Comparison of ENCODE assay signal across 16 cellular contexts in the genomic region with DNA sequence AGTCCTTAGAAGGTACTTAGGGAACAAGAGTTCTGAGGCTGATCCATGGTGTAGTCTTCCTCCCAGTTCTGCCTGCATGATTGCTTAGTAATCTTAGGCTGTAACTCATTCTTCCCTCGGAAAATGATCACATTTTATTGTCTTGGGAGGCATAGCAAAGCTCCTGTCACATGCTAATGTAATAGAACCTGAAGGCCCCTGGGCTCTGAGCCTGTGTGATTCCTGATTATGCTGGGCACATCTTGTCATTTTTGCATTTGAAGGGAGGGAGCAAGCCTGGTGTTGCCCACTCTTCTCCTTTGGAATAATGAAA.
"Had no signal": no experiment of that assay in that cellular context is flagged by ENCODE, and none has a peak within 500 bp of the region (broad histone marks: within the 10 kb centered on the region; RNA-seq: fewer than 3 reads in every experiment).

No MANE protein-coding gene starts in this region.

- H3K9me3 Mint-ChIP-seq: activated T-helper 17 cell treated with anti-CD3 and anti-CD28 coated beads, Interleukin-2, amount 50 U/mL, for 72 hours; endodermal cell; natural killer cell treated with Interleukin-12 subunit alpha and Interleukin-12 subunit beta and Interleukin-15 and Interleukin-18, amount 100 ng/mL, for 72 hours; stimulated activated naive CD8-positive, alpha-beta T cell treated with anti-CD3 and anti-CD28 coated beads, Interleukin-15, amount 100 ng/mL, for 72 hours had no signal

- H3K27ac ChIP-seq: ascending aorta, heart right ventricle, left lung, pancreas, sigmoid colon, spleen, upper lobe of right lung had no signal

- H3K4me3 ChIP-seq: ascending aorta, heart right ventricle, left lung, pancreas, sigmoid colon, spleen, upper lobe of right lung had no signal

- H3K27me3 ChIP-seq: ascending aorta, heart right ventricle, left lung, pancreas, sigmoid colon, spleen, upper lobe of right lung had no signal

- H3K4me1 ChIP-seq: ascending aorta, pancreas, sigmoid colon had no signal

- H3K27ac Mint-ChIP-seq: activated T-helper 17 cell treated with anti-CD3 and anti-CD28 coated beads, Interleukin-2, amount 50 U/mL, for 72 hours; endodermal cell; natural killer cell treated with Interleukin-12 subunit alpha and Interleukin-12 subunit beta and Interleukin-15 and Interleukin-18, amount 100 ng/mL, for 72 hours; stimulated activated naive CD8-positive, alpha-beta T cell treated with anti-CD3 and anti-CD28 coated beads, Interleukin-15, amount 100 ng/mL, for 72 hours had no signal

- H3K36me3 ChIP-seq: ascending aorta, heart right ventricle, left lung, pancreas, sigmoid colon, spleen, upper lobe of right lung had no signal

- H3K9me3 ChIP-seq: ascending aorta, heart right ventricle, left lung, pancreas, sigmoid colon, spleen, upper lobe of right lung had no signal

- H3K4me1 Mint-ChIP-seq: activated T-helper 17 cell treated with anti-CD3 and anti-CD28 coated beads, Interleukin-2, amount 50 U/mL, for 72 hours; stimulated activated naive CD8-positive, alpha-beta T cell treated with anti-CD3 and anti-CD28 coated beads, Interleukin-15, amount 100 ng/mL, for 72 hours had no signal

- DNase-seq: activated CD4-positive, CD25-positive, alpha-beta regulatory T cell treated with anti-CD3 and anti-CD28 coated beads, Interleukin-2, amount 50 U/mL, for 72 hours; activated naive CD4-positive, alpha-beta T cell treated with Interleukin-2 at 50 U/mL for 16 hours; endodermal cell; heart right ventricle; left lung; mammary epithelial cell; pancreas; sigmoid colon; spleen; stimulated activated naive CD8-positive, alpha-beta T cell treated with anti-CD3 and anti-CD28 coated beads, Interleukin-15, amount 100 ng/mL, for 72 hours; T-helper 1 cell; T1000; upper lobe of right lung had no signal

- ATAC-seq: activated T-helper 17 cell treated with anti-CD3 and anti-CD28 coated beads, Interleukin-2, amount 50 U/mL, for 72 hours; heart right ventricle; natural killer cell treated with Interleukin-12 subunit alpha and Interleukin-12 subunit beta and Interleukin-15 and Interleukin-18, amount 100 ng/mL, for 72 hours; stimulated activated naive CD8-positive, alpha-beta T cell treated with anti-CD3 and anti-CD28 coated beads, Interleukin-15, amount 100 ng/mL, for 72 hours had no signal

- H3K4me3 Mint-ChIP-seq: activated T-helper 17 cell treated with anti-CD3 and anti-CD28 coated beads, Interleukin-2, amount 50 U/mL, for 72 hours; endodermal cell; natural killer cell treated with Interleukin-12 subunit alpha and Interleukin-12 subunit beta and Interleukin-15 and Interleukin-18, amount 100 ng/mL, for 72 hours; stimulated activated naive CD8-positive, alpha-beta T cell treated with anti-CD3 and anti-CD28 coated beads, Interleukin-15, amount 100 ng/mL, for 72 hours had no signal
